ENCODE assay signal across 2 cellular contexts in the genomic region with DNA sequence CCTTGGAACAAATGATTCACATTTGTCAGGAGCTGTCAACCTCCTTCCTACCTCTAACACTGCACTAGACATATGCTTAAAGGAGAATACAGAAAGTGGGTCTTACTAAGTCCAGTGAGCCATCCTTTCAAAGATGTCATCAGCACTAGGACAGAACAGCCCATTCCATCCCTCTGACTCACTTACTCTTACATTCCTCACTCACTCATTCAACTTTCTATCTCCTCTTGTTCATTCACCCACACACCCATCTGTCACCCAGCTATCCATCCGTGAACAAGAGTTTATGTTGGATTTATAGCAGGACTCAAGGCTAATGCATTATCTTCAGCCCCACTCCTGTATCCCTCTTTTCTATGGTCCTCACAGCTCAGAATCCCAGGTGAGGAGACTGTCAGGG.
TF ChIP-seq lines count a peak whose summit lies in the region.

No MANE protein-coding gene starts in this region.

TF ChIP-seq in SK-N-SH, 30 proteins besides CTCF, POLR2A, EP300 and RAD21 (continued from another document):
- TF ChIP-seq, protein P1, sequence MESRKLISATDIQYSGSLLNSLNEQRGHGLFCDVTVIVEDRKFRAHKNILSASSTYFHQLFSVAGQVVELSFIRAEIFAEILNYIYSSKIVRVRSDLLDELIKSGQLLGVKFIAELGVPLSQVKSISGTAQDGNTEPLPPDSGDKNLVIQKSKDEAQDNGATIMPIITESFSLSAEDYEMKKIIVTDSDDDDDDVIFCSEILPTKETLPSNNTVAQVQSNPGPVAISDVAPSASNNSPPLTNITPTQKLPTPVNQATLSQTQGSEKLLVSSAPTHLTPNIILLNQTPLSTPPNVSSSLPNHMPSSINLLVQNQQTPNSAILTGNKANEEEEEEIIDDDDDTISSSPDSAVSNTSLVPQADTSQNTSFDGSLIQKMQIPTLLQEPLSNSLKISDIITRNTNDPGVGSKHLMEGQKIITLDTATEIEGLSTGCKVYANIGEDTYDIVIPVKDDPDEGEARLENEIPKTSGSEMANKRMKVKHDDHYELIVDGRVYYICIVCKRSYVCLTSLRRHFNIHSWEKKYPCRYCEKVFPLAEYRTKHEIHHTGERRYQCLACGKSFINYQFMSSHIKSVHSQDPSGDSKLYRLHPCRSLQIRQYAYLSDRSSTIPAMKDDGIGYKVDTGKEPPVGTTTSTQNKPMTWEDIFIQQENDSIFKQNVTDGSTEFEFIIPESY (IDR thresholded peaks at IDR 0.05; ENCODE audit: borderline replicate concordance, low read depth) = no peak
- TF ChIP-seq, protein P2, sequence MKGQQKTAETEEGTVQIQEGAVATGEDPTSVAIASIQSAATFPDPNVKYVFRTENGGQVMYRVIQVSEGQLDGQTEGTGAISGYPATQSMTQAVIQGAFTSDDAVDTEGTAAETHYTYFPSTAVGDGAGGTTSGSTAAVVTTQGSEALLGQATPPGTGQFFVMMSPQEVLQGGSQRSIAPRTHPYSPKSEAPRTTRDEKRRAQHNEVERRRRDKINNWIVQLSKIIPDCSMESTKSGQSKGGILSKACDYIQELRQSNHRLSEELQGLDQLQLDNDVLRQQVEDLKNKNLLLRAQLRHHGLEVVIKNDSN (IDR thresholded peaks at IDR 0.05; ENCODE audit: borderline replicate concordance, low read depth) = no peak
- no peak for TF ChIP-seq RFX5 (IDR thresholded peaks at IDR 0.05; ENCODE audit: low read length)
- no peak for TF ChIP-seq IRF3 (IDR thresholded peaks at IDR 0.05; ENCODE audit: low read depth, low read length)
- no peak for TF ChIP-seq MEF2A (IDR thresholded peaks at IDR 0.05; ENCODE audit: borderline replicate concordance, low read depth)
- no peak for TF ChIP-seq FOSL2 (IDR thresholded peaks at IDR 0.05; ENCODE audit: borderline replicate concordance, low read depth)
- TF ChIP-seq YY1 (IDR thresholded peaks at IDR 0.05; ENCODE audit: low read depth) = no peak
- TF ChIP-seq GATA2 (CRISPR knock-in tag; IDR thresholded peaks at IDR 0.05) = no peak
- TF ChIP-seq POLR2AphosphoS5 (IDR thresholded peaks at IDR 0.05; ENCODE audit: low read depth, low read length) = no peak
- no peak for TF ChIP-seq GABPA (IDR thresholded peaks at IDR 0.05; ENCODE audit: low read depth)
- TF ChIP-seq, protein P3, sequence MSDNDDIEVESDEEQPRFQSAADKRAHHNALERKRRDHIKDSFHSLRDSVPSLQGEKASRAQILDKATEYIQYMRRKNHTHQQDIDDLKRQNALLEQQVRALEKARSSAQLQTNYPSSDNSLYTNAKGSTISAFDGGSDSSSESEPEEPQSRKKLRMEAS (IDR thresholded peaks at IDR 0.05; ENCODE audit: low read depth) = no peak
- TF ChIP-seq USF2 (IDR thresholded peaks at IDR 0.05; ENCODE audit: borderline replicate concordance, low read depth, low read length) = no peak
- no peak for TF ChIP-seq SMC3 (IDR thresholded peaks at IDR 0.05; ENCODE audit: low read depth, low read length)
- TF ChIP-seq FOXM1 (IDR thresholded peaks at IDR 0.05; ENCODE audit: low read depth) = no peak
- TF ChIP-seq PBX3 (IDR thresholded peaks at IDR 0.05) = no peak

TF ChIP-seq in SK-N-SH treated with all-trans-retinoic acid at 6 μM for 48 hours, 23 proteins besides CTCF, POLR2A, EP300 and RAD21 (continued from another document):
- TF ChIP-seq TSHZ2 (CRISPR knock-in tag; IDR thresholded peaks at IDR 0.05) (no peak), ISL1 (CRISPR knock-in tag; IDR thresholded peaks at IDR 0.05) (no peak), CREB5 (CRISPR knock-in tag; IDR thresholded peaks at IDR 0.05; ENCODE audit: low read depth) (no peak), ZNF565 (CRISPR knock-in tag; conservative IDR thresholded peaks at IDR 0.05; ENCODE audit: low read depth) (no peak), SNAI2 (CRISPR knock-in tag; IDR thresholded peaks at IDR 0.05) (no peak), ZC3H10 (CRISPR knock-in tag; IDR thresholded peaks at IDR 0.05) (no peak), PATZ1 (CRISPR knock-in tag; IDR thresholded peaks at IDR 0.05; ENCODE audit: borderline replicate concordance) (no peak), BACH2 (CRISPR knock-in tag; IDR thresholded peaks at IDR 0.05; ENCODE audit: borderline replicate concordance) (no peak), ZFP3 (CRISPR knock-in tag; IDR thresholded peaks at IDR 0.05) (no peak)
